In genomic region chrX:9873952-9874351, GRCh38 we compare ENCODE assay signal across 8 cellular contexts.
DNase-seq lines count a peak whose midpoint lies in the region; ATAC-seq and TF ChIP-seq lines count a peak whose summit lies in the region.

No MANE protein-coding gene starts in this region.

- BruUV-seq in PC-3 (replicated peaks; lab: Mats Ljungman, UMichigan) = no TSS peak

- no peak for DNase-seq in AG09319 (ENCODE audit: extremely low read depth, low read depth)
- DNase-seq in PC-3 = peak; percentile 61
- peak; percentile 48 for DNase-seq in activated naive CD4-positive, alpha-beta T cell treated with anti-CD3 and anti-CD28 coated beads, Interleukin-2, amount 10 ng/mL, durations not matched to agents 7 days and 5 days
- DNase-seq in iPS-NIHi7 (ENCODE audit: extremely low spot score) = peak; percentile 42
- DNase-seq in stimulated activated CD4-positive, alpha-beta T cell treated with anti-CD3 and anti-CD28 coated beads, TNF-alpha, amount 100 ng/mL, for 24 hours (ENCODE audit: low read depth in 3 of 3) = peak; percentile 2 to 43 (median 9)

- no peaks in the 10 kb centered on the region for H3K9me3 ChIP-seq in PC-3 (ENCODE audit: low read length)

- intact Hi-C loops in PC-3 (cut with micrococcal nuclease) = loop anchor here (2.0 to 10.0 kb wide), 3 partner anchors 45 to 149 kb away; partner anchors contain the start of gene SHROOM2

- H4K20me1 ChIP-seq in PC-3 (ENCODE audit: low read length) = no peaks in the 10 kb centered on the region

- ATAC-seq in GM18505 (IDR thresholded peaks at IDR 0.05; ENCODE audit: unreplicated experiment) = peak; percentile 93
- peak; percentile 64 for ATAC-seq in HG03039 (IDR thresholded peaks at IDR 0.05; ENCODE audit: unreplicated experiment)
- ATAC-seq in PC-3 = peak; percentile 69
- no peak for ATAC-seq in HG03045 (IDR thresholded peaks at IDR 0.05; ENCODE audit: unreplicated experiment)

- H3K4me3 ChIP-seq in PC-3 (ENCODE audit: low read length) = peak overlapping the region; percentile 2; the same call in 1 of the 2 replicates

- no peaks in the 10 kb centered on the region for H3F3A ChIP-seq in PC-3 (ENCODE audit: low read length, unreplicated experiment)

- H3K27me3 ChIP-seq in PC-3 (ENCODE audit: low read length) = no peaks in the 10 kb centered on the region

- no peak overlapping the region for H3K4me3 Mint-ChIP-seq in activated naive CD4-positive, alpha-beta T cell treated with anti-CD3 and anti-CD28 coated beads, Interleukin-2, amount 10 ng/mL, durations not matched to agents 7 days and 5 days

- no peak for TF ChIP-seq POLR2A in GM18505 (IDR thresholded peaks at IDR 0.05; ENCODE audit: borderline replicate concordance, extremely low read depth, insufficient read depth, insufficient read length)

- no peaks in the 10 kb centered on the region for H3K36me3 Mint-ChIP-seq in activated naive CD4-positive, alpha-beta T cell treated with anti-CD3 and anti-CD28 coated beads, Interleukin-2, amount 10 ng/mL, durations not matched to agents 7 days and 5 days

- peaks cover 10% of the 10 kb centered on the region for H3K4me1 Mint-ChIP-seq in activated naive CD4-positive, alpha-beta T cell treated with anti-CD3 and anti-CD28 coated beads, Interleukin-2, amount 10 ng/mL, durations not matched to agents 7 days and 5 days

- CTCF ChIA-PET in PC-3 (lab: Charles Lee) = interaction anchor here (0.5 kb wide), 1 partner anchor 8 kb away, joined by 10 read pairs; no protein-coding TSS in a partner anchor
- CTCF ChIA-PET in activated naive CD4-positive, alpha-beta T cell treated with anti-CD3 and anti-CD28 coated beads, Interleukin-2, amount 10 ng/mL, durations not matched to agents 7 days and 5 days (lab: Charles Lee) = interaction anchor here (0.5 to 2.0 kb wide), 2 partner anchors 9 to 10 kb away, joined by 3 to 6 read pairs; no protein-coding TSS in a partner anchor

- no peak overlapping the region for H3K9ac ChIP-seq in PC-3 (ENCODE audit: low read length)

- peaks cover 13% of the 10 kb centered on the region for H3K27me3 Mint-ChIP-seq in activated naive CD4-positive, alpha-beta T cell treated with anti-CD3 and anti-CD28 coated beads, Interleukin-2, amount 10 ng/mL, durations not matched to agents 7 days and 5 days

- TF ChIP-seq CTCF in AG09319 (IDR thresholded peaks at IDR 0.05; ENCODE audit: low read depth, low read length) (peak; percentile 47), PC-3 (conservative IDR thresholded peaks at IDR 0.05; ENCODE audit: low read depth, low read length) (peak; percentile 67)

- peak overlapping the region; percentile 43 for H3K27ac ChIP-seq in PC-3 (ENCODE audit: low read length)

- no peaks in the 10 kb centered on the region for H3K9me2 ChIP-seq in PC-3 (replicated peaks; ENCODE audit: low read length)

- no peaks in the 10 kb centered on the region for H3K36me3 ChIP-seq in PC-3 (ENCODE audit: low read depth, low read length)

- H2AFZ ChIP-seq in PC-3 (ENCODE audit: low read length) = peak overlapping the region; percentile 5; the same call in 1 of the 2 replicates

- peaks cover 17% of the 10 kb centered on the region for H3K4me1 ChIP-seq in PC-3 (ENCODE audit: insufficient read depth, low read length)

- H3K4me2 ChIP-seq in PC-3 (ENCODE audit: low read length) = peak overlapping the region; percentile 67

- no peaks in the 10 kb centered on the region for H3K79me2 ChIP-seq in PC-3 (ENCODE audit: low read length)

- no peak overlapping the region for H3K27ac Mint-ChIP-seq in activated naive CD4-positive, alpha-beta T cell treated with anti-CD3 and anti-CD28 coated beads, Interleukin-2, amount 10 ng/mL, durations not matched to agents 7 days and 5 days

- no peaks in the 10 kb centered on the region for H3K9me3 Mint-ChIP-seq in activated naive CD4-positive, alpha-beta T cell treated with anti-CD3 and anti-CD28 coated beads, Interleukin-2, amount 10 ng/mL, durations not matched to agents 7 days and 5 days

- POLR2A ChIA-PET in PC-3 (lab: Charles Lee; ENCODE audit: unreplicated experiment) = no interaction called here
